16 cellular contexts compared by ENCODE assay signal in the genomic region with DNA sequence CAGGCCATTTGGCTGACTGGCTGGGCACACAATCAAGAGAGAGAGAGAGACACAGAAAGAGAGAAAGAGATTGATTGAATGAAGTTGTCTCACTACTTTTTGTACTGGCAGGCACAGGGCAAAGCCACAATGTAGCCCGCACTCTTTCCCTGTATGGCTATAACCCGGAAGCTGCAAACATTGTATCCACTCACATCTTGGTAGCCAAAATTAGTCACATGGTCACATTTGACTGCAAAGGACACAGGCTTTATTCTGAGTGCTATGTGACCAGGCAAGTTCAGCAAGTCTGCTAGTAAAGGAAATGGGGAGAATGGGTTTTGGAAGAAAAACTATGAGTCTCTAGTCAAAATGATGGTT. TPM values are rescaled to one million over a fixed set of nuclear protein-coding genes. Genes with fewer than 3 reads are reported as not detected.
DNase-seq lines count a peak whose midpoint lies in the region; ATAC-seq and TF ChIP-seq lines count a peak whose summit lies in the region.
"Had no signal": no experiment of that assay in that cellular context is flagged by ENCODE, and none has a peak within 500 bp of the region (broad histone marks: within the 10 kb centered on the region; RNA-seq: fewer than 3 reads in every experiment).

No MANE protein-coding gene starts in this region.

- H3K27me3 Mint-ChIP-seq in activated naive CD8-positive, alpha-beta T cell treated with anti-CD3 and anti-CD28 coated beads, Interleukin-2, amount 50 U/mL, for 24 hours: no peaks in the 10 kb centered on the region
- H3K27me3 Mint-ChIP-seq: natural killer cell treated with Interleukin-12 subunit alpha and Interleukin-12 subunit beta and Interleukin-15 and Interleukin-18, amount 100 ng/mL, for 72 hours had no signal

- TF ChIP-seq CTCF in RWPE1 (conservative IDR thresholded peaks at IDR 0.05; ENCODE audit: low read depth): no peak
- TF ChIP-seq CTCF in epithelial cell of esophagus (IDR thresholded peaks at IDR 0.05; ENCODE audit: insufficient read depth, low read depth, low read length, missing control alignments): no peak
- TF ChIP-seq CTCF in lower lobe of right lung (IDR thresholded peaks at IDR 0.05): no peak
- no peak for TF ChIP-seq CTCF in testis (IDR thresholded peaks at IDR 0.05)

- no peaks in the 10 kb centered on the region for H3K36me3 ChIP-seq in lower lobe of right lung
- H3K36me3 ChIP-seq in testis (ENCODE audit: low read depth, missing control alignments): no peaks in the 10 kb centered on the region
- H3K36me3 ChIP-seq: BLaER1 treated with 17β-estradiol and CSF1 and Interleukin-3, amounts not matched to agents 10 nM and 100 nM; sigmoid colon; SJCRH30 had no signal

- POLR2A ChIA-PET in RWPE1 (lab: Yijun Ruan, JAX; ENCODE audit: low non-redundant PET): no interaction called here

- H3K27ac Mint-ChIP-seq in activated naive CD8-positive, alpha-beta T cell treated with anti-CD3 and anti-CD28 coated beads, Interleukin-2, amount 50 U/mL, for 24 hours: no peak overlapping the region
- H3K27ac Mint-ChIP-seq: activated T-helper 1 cell treated with anti-CD3 and anti-CD28 coated beads, Interleukin-12 subunit alpha, Interleukin-12 subunit beta, Interleukin-2, Interleukin-4 antibody, amounts not matched to agents 30 ng/mL and 10 ng/mL and 1 ng/mL, durations not matched to agents 14 hours and 24 hours and 36 hours; natural killer cell treated with Interleukin-12 subunit alpha and Interleukin-12 subunit beta and Interleukin-15 and Interleukin-18, amount 100 ng/mL, for 72 hours; stimulated activated effector memory CD8-positive, alpha-beta T cell treated with anti-CD3 and anti-CD28 coated beads, Interleukin-12 subunit alpha, Interleukin-12 subunit beta, amount 100 ng/mL, for 72 hours had no signal

- H3K9me3 Mint-ChIP-seq in activated naive CD8-positive, alpha-beta T cell treated with anti-CD3 and anti-CD28 coated beads, Interleukin-2, amount 50 U/mL, for 24 hours: no peaks in the 10 kb centered on the region
- H3K9me3 Mint-ChIP-seq: activated T-helper 1 cell treated with anti-CD3 and anti-CD28 coated beads, Interleukin-12 subunit alpha, Interleukin-12 subunit beta, Interleukin-2, Interleukin-4 antibody, amounts not matched to agents 30 ng/mL and 10 ng/mL and 1 ng/mL, durations not matched to agents 14 hours and 24 hours and 36 hours; natural killer cell treated with Interleukin-12 subunit alpha and Interleukin-12 subunit beta and Interleukin-15 and Interleukin-18, amount 100 ng/mL, for 72 hours; stimulated activated effector memory CD8-positive, alpha-beta T cell treated with anti-CD3 and anti-CD28 coated beads, Interleukin-12 subunit alpha, Interleukin-12 subunit beta, amount 100 ng/mL, for 72 hours had no signal

- H3K4me3 Mint-ChIP-seq in activated naive CD8-positive, alpha-beta T cell treated with anti-CD3 and anti-CD28 coated beads, Interleukin-2, amount 50 U/mL, for 24 hours: no peak overlapping the region
- H3K4me3 Mint-ChIP-seq: activated T-helper 1 cell treated with anti-CD3 and anti-CD28 coated beads, Interleukin-12 subunit alpha, Interleukin-12 subunit beta, Interleukin-2, Interleukin-4 antibody, amounts not matched to agents 30 ng/mL and 10 ng/mL and 1 ng/mL, durations not matched to agents 14 hours and 24 hours and 36 hours; natural killer cell treated with Interleukin-12 subunit alpha and Interleukin-12 subunit beta and Interleukin-15 and Interleukin-18, amount 100 ng/mL, for 72 hours; stimulated activated effector memory CD8-positive, alpha-beta T cell treated with anti-CD3 and anti-CD28 coated beads, Interleukin-12 subunit alpha, Interleukin-12 subunit beta, amount 100 ng/mL, for 72 hours had no signal

- H3K4me1 Mint-ChIP-seq in activated naive CD8-positive, alpha-beta T cell treated with anti-CD3 and anti-CD28 coated beads, Interleukin-2, amount 50 U/mL, for 24 hours: peaks cover 2% of the 10 kb centered on the region
- H3K4me1 Mint-ChIP-seq: stimulated activated effector memory CD8-positive, alpha-beta T cell treated with anti-CD3 and anti-CD28 coated beads, Interleukin-12 subunit alpha, Interleukin-12 subunit beta, amount 100 ng/mL, for 72 hours had no signal

- peaks cover 51% of the 10 kb centered on the region for H3K4me1 ChIP-seq in lower lobe of right lung
- peaks cover 7% of the 10 kb centered on the region for H3K4me1 ChIP-seq in testis

- intact Hi-C loops in lower lobe of right lung (cut with DNase I) (no loop called here), testis (cut with DNase I; ENCODE audit: low total_unique reads) (no loop called here)

- H3K9me3 ChIP-seq in lower lobe of right lung (no peaks in the 10 kb centered on the region), testis (no peaks in the 10 kb centered on the region)
- H3K9me3 ChIP-seq: BLaER1 treated with 17β-estradiol and CSF1 and Interleukin-3, amounts not matched to agents 10 nM and 100 nM; sigmoid colon; SJCRH30 had no signal

- WGBS in testis, 2 donors: 69 to 73% methylated on average over 2 of the region's 2 CpGs

- no peaks in the 10 kb centered on the region for H3K36me3 Mint-ChIP-seq in activated naive CD8-positive, alpha-beta T cell treated with anti-CD3 and anti-CD28 coated beads, Interleukin-2, amount 50 U/mL, for 24 hours (ENCODE audit: low read depth)
- H3K36me3 Mint-ChIP-seq: natural killer cell treated with Interleukin-12 subunit alpha and Interleukin-12 subunit beta and Interleukin-15 and Interleukin-18, amount 100 ng/mL, for 72 hours; stimulated activated effector memory CD8-positive, alpha-beta T cell treated with anti-CD3 and anti-CD28 coated beads, Interleukin-12 subunit alpha, Interleukin-12 subunit beta, amount 100 ng/mL, for 72 hours had no signal

- H3K27ac ChIP-seq in RWPE1: peak overlapping the region; percentile 75
- H3K27ac ChIP-seq in lower lobe of right lung: peak overlapping the region; percentile 70
- no peak overlapping the region for H3K27ac ChIP-seq in testis
- H3K27ac ChIP-seq: BLaER1 treated with 17β-estradiol and CSF1 and Interleukin-3, amounts not matched to agents 10 nM and 100 nM; SJCRH30 had no signal

- CTCF ChIA-PET in RWPE1 (lab: Yijun Ruan, JAX): no interaction called here

- H3K4me3 ChIP-seq in epithelial cell of esophagus (ENCODE audit: low read length) (no peak overlapping the region), lower lobe of right lung (no peak overlapping the region), testis (no peak overlapping the region)
- H3K4me3 ChIP-seq: BLaER1 treated with 17β-estradiol and CSF1 and Interleukin-3, amounts not matched to agents 10 nM and 100 nM; sigmoid colon; SJCRH30 had no signal

- no peak for DNase-seq in RWPE1 (ENCODE audit: low spot score)
- peak; percentile 46 for DNase-seq in epithelial cell of esophagus (ENCODE audit: low read depth)
- no peak for DNase-seq in lower lobe of right lung
- peak; percentile 87 for DNase-seq in testis
- no peak for DNase-seq in NCI-H187 treated with DMSO at 0.1 percent for 48 hours (lab: John Stamatoyannopoulos, UW)
- DNase-seq in NCI-H1048 (lab: John Stamatoyannopoulos, UW): no peak
- no peak for DNase-seq in activated naive CD8-positive, alpha-beta T cell treated with anti-CD3 and anti-CD28 coated beads, Interleukin-2, amount 50 U/mL, for 24 hours
- no peak for DNase-seq in EL
- DNase-seq: DMS79, NCI-H2171, SJCRH30 had no signal

- H3K27me3 ChIP-seq in lower lobe of right lung (ENCODE audit: low read depth) (no peaks in the 10 kb centered on the region), testis (no peaks in the 10 kb centered on the region)
- H3K27me3 ChIP-seq: BLaER1 treated with 17β-estradiol and CSF1 and Interleukin-3, amounts not matched to agents 10 nM and 100 nM; sigmoid colon; SJCRH30 had no signal

- TF ChIP-seq POLR2A in testis (IDR thresholded peaks at IDR 0.05): no peak

- peak; percentile 27 to 58 for ATAC-seq in lower lobe of right lung
- no peak for ATAC-seq in activated naive CD8-positive, alpha-beta T cell treated with anti-CD3 and anti-CD28 coated beads, Interleukin-2, amount 50 U/mL, for 24 hours
- ATAC-seq: natural killer cell treated with Interleukin-12 subunit alpha and Interleukin-12 subunit beta and Interleukin-15 and Interleukin-18, amount 100 ng/mL, for 72 hours; stimulated activated effector memory CD8-positive, alpha-beta T cell treated with anti-CD3 and anti-CD28 coated beads, Interleukin-12 subunit alpha, Interleukin-12 subunit beta, amount 100 ng/mL, for 72 hours had no signal

RNA-seq across cellular contexts. Expression of a gene that starts 31.4 kb away (rescaled TPM):
- total RNA-seq in lower lobe of right lung (19.0 TPM), testis (10 to 100 TPM; 15.5 to 18.0 TPM)
- 10.2 TPM for polyA plus RNA-seq in testis (ENCODE audit: insufficient read depth, low read depth, low replicate concordance)

Comparison
In these comparisons a context has a peak if more than half of its experiments do, and no peak if none do; other contexts are left out.
1. DNase-seq: peak in epithelial cell of esophagus (single experiment) and testis (single experiment); none in RWPE1 (single experiment), lower lobe of right lung (single experiment), NCI-H187 treated with DMSO at 0.1 percent for 48 hours (single experiment), NCI-H1048 (single experiment), activated naive CD8-positive, alpha-beta T cell treated with anti-CD3 and anti-CD28 coated beads, Interleukin-2, amount 50 U/mL, for 24 hours (single experiment) and EL (single experiment).
2. H3K27ac ChIP-seq: peak in RWPE1 (single experiment) and lower lobe of right lung (single experiment); none in testis (0 of 2).